11 cellular contexts compared by ENCODE assay signal in the genomic region with DNA sequence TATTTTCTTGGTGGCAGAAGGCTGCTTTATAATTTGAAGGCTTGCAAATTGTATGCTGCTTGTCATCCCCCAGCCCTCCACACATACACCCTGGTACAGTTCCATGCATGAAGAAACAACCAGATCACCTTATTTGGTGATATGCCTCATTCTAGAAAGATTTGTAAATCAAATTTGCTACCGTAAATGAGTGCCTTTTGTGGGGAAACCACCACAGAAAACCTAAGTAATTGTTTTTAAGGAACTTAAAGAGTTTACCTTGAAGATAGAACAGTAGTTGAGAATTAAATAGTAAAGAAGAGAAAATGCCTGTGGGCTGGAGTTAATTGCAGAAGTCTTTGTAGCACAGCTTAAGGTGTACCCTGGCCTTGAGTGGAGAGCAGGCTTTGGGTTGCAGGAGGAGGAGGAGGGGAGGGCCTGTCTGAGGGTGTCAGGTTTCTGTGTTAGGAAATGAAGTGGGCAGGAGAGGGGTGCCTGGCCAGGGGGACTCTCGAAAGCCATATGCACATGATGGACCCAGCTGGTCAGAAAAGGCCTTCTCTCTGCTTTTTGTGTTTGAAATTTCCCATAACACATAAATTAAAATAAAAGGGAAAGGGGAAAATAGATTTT. TPM values are rescaled to one million over a fixed set of nuclear protein-coding genes. Genes with fewer than 3 reads are reported as not detected.
DNase-seq lines count a peak whose midpoint lies in the region; ATAC-seq lines count a peak whose summit lies in the region.
"Had no signal": no experiment of that assay in that cellular context is flagged by ENCODE, and none has a peak within 500 bp of the region (broad histone marks: within the 10 kb centered on the region; RNA-seq: fewer than 3 reads in every experiment).

No MANE protein-coding gene starts in this region.

- no peaks in the 10 kb centered on the region for H3K9me3 Mint-ChIP-seq in T-helper 1 cell treated with Interleukin-12 subunit alpha and Interleukin-12 subunit beta and Interleukin-4 antibody, amounts not matched to agents 30 μg/mL and 1 μg/mL, for 36 hours
- H3K9me3 Mint-ChIP-seq in activated CD4-positive, alpha-beta T cell treated with anti-CD3 and anti-CD28 coated beads, Interleukin-2, amount 10 ng/mL, durations not matched to agents 24 days and 14 days, result no peaks in the 10 kb centered on the region
- H3K9me3 Mint-ChIP-seq: activated naive CD8-positive, alpha-beta T cell treated with anti-CD3 and anti-CD28 coated beads, Interleukin-2, amount 50 U/mL, for 24 hours had no signal

- peaks cover 14% of the 10 kb centered on the region for H3K36me3 Mint-ChIP-seq in T-helper 1 cell treated with Interleukin-12 subunit alpha and Interleukin-12 subunit beta and Interleukin-4 antibody, amounts not matched to agents 30 μg/mL and 1 μg/mL, for 36 hours (ENCODE audit: low read depth)
- peaks cover 43% of the 10 kb centered on the region for H3K36me3 Mint-ChIP-seq in activated CD4-positive, alpha-beta T cell treated with anti-CD3 and anti-CD28 coated beads, Interleukin-2, amount 10 ng/mL, durations not matched to agents 24 days and 14 days (ENCODE audit: low read depth)

- H3K27me3 Mint-ChIP-seq in T-helper 1 cell treated with Interleukin-12 subunit alpha and Interleukin-12 subunit beta and Interleukin-4 antibody, amounts not matched to agents 30 μg/mL and 1 μg/mL, for 36 hours (ENCODE audit: low read depth), result no peaks in the 10 kb centered on the region
- H3K27me3 Mint-ChIP-seq in activated CD4-positive, alpha-beta T cell treated with anti-CD3 and anti-CD28 coated beads, Interleukin-2, amount 10 ng/mL, durations not matched to agents 24 days and 14 days, result no peaks in the 10 kb centered on the region
- H3K27me3 Mint-ChIP-seq: activated naive CD8-positive, alpha-beta T cell treated with anti-CD3 and anti-CD28 coated beads, Interleukin-2, amount 50 U/mL, for 24 hours had no signal

- H3K27ac Mint-ChIP-seq in T-helper 1 cell treated with Interleukin-12 subunit alpha and Interleukin-12 subunit beta and Interleukin-4 antibody, amounts not matched to agents 30 μg/mL and 1 μg/mL, for 36 hours, result peak overlapping the region; percentile 50
- no peak overlapping the region for H3K27ac Mint-ChIP-seq in activated CD4-positive, alpha-beta T cell treated with anti-CD3 and anti-CD28 coated beads, Interleukin-2, amount 10 ng/mL, durations not matched to agents 24 days and 14 days
- H3K27ac Mint-ChIP-seq: activated naive CD8-positive, alpha-beta T cell treated with anti-CD3 and anti-CD28 coated beads, Interleukin-2, amount 50 U/mL, for 24 hours had no signal

- H3K4me1 Mint-ChIP-seq in T-helper 1 cell treated with Interleukin-12 subunit alpha and Interleukin-12 subunit beta and Interleukin-4 antibody, amounts not matched to agents 30 μg/mL and 1 μg/mL, for 36 hours (ENCODE audit: low read depth), result peaks cover 27% of the 10 kb centered on the region
- peaks cover 32% of the 10 kb centered on the region for H3K4me1 Mint-ChIP-seq in activated CD4-positive, alpha-beta T cell treated with anti-CD3 and anti-CD28 coated beads, Interleukin-2, amount 10 ng/mL, durations not matched to agents 24 days and 14 days

- H3K4me3 Mint-ChIP-seq in T-helper 1 cell treated with Interleukin-12 subunit alpha and Interleukin-12 subunit beta and Interleukin-4 antibody, amounts not matched to agents 30 μg/mL and 1 μg/mL, for 36 hours, result no peak overlapping the region
- no peak overlapping the region for H3K4me3 Mint-ChIP-seq in activated CD4-positive, alpha-beta T cell treated with anti-CD3 and anti-CD28 coated beads, Interleukin-2, amount 10 ng/mL, durations not matched to agents 24 days and 14 days
- H3K4me3 Mint-ChIP-seq: activated naive CD8-positive, alpha-beta T cell treated with anti-CD3 and anti-CD28 coated beads, Interleukin-2, amount 50 U/mL, for 24 hours had no signal

- DNase-seq in T-helper 1 cell, result no peak
- DNase-seq in NCI-H524 treated with DMSO at 0.1 percent for 48 hours (lab: John Stamatoyannopoulos, UW), result peak; percentile 81
- DNase-seq in fibroblast of peridontal ligament (ENCODE audit: extremely low read depth), result peak; percentile 56
- peak; percentile 38 for DNase-seq in renal cortical epithelial cell (ENCODE audit: low read depth)
- DNase-seq in HT-29 (ENCODE audit: low spot score), result no peak
- DNase-seq in activated CD4-positive, alpha-beta T cell treated with anti-CD3 and anti-CD28 coated beads, Interleukin-2, amount 10 ng/mL, durations not matched to agents 24 days and 14 days, result no peak
- DNase-seq: activated naive CD8-positive, alpha-beta T cell treated with anti-CD3 and anti-CD28 coated beads, Interleukin-2, amount 50 U/mL, for 24 hours; NCI-H1694 treated with DMSO at 0.1 percent for 48 hours; stimulated activated CD4-positive, alpha-beta T cell treated with anti-CD3 and anti-CD28 coated beads, Interleukin-4, amount 100 ng/mL, for 1 hour had no signal

- no peak for ATAC-seq in HG03280 (IDR thresholded peaks at IDR 0.05; ENCODE audit: unreplicated experiment)
- ATAC-seq: activated naive CD8-positive, alpha-beta T cell treated with anti-CD3 and anti-CD28 coated beads, Interleukin-2, amount 50 U/mL, for 24 hours had no signal

- intact Hi-C loops in activated CD4-positive, alpha-beta T cell treated with anti-CD3 and anti-CD28 coated beads, Interleukin-2, amount 10 ng/mL, durations not matched to agents 24 days and 14 days (cut with micrococcal nuclease), result no loop called here

RNA-seq across cellular contexts. Expression of a gene that starts 6.9 kb away (rescaled TPM):
- total RNA-seq in renal cortical epithelial cell, result 78.0 and 85.1 TPM in 2 replicates
- 161 and 174 TPM in 2 replicates for total RNA-seq in HT-29 (2014; rRNA removed; shearing (Covaris generic))
- 74.3 and 79.3 TPM in 2 replicates for total RNA-seq in activated CD4-positive, alpha-beta T cell treated with anti-CD3 and anti-CD28 coated beads, Interleukin-2, amount 10 ng/mL, durations not matched to agents 24 days and 14 days

RNA-seq across cellular contexts. Expression of a gene that starts 59.0 kb away (rescaled TPM):
- total RNA-seq in renal cortical epithelial cell, result 14.8 and 17.7 TPM in 2 replicates
- total RNA-seq in HT-29 (2014; rRNA removed; shearing (Covaris generic)), result 15.6 and 18.4 TPM in 2 replicates
- 21.2 and 21.3 TPM in 2 replicates for total RNA-seq in activated CD4-positive, alpha-beta T cell treated with anti-CD3 and anti-CD28 coated beads, Interleukin-2, amount 10 ng/mL, durations not matched to agents 24 days and 14 days

Comparison
In these comparisons a context has a peak if more than half of its experiments do, and no peak if none do; other contexts are left out.
1. DNase-seq: peak in NCI-H524 treated with DMSO at 0.1 percent for 48 hours (single experiment), fibroblast of peridontal ligament (single experiment) and renal cortical epithelial cell (single experiment); none in T-helper 1 cell (0 of 5), HT-29 (single experiment) and activated CD4-positive, alpha-beta T cell treated with anti-CD3 and anti-CD28 coated beads, Interleukin-2, amount 10 ng/mL, durations not matched to agents 24 days and 14 days (single experiment).